In the genomic region with DNA sequence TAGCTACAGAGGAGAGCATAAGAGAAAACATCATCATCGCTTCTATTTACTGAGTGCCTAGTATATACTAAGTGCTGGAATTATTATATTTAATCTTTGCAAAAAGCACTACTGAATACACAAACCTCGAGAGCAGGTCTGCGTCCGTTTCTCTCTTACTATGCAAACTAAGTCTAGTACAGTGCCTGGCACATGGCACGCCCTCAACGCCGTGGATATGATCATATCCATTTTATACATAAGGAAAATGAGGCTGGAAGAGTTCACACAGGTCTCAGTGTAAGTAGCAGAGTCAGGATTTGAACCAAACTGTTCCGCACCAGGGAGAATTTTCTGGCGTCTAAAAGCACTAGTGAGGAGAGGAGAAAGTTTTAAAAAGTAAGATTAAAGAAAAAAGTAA, we compare ENCODE assay signal across 8 cellular contexts. TPM values are rescaled to one million over a fixed set of nuclear protein-coding genes. Genes with fewer than 3 reads are reported as not detected.
A peak's percentile ranks its signal among the peaks of the same experiment; 100 is the strongest.
DNase-seq lines count a peak whose midpoint lies in the region; ATAC-seq, FAIRE-seq and TF ChIP-seq lines count a peak whose summit lies in the region.

No MANE protein-coding gene starts in this region.

- H3K4me3 ChIP-seq in left lung (peak overlapping the region in 1 of 2 donors; percentile 84), thyroid gland (replicated peaks in 1 of 3) (no peak overlapping the region)

- intact Hi-C loops in left lung (cut with DNase I) = loop anchor here in 1 of 2 donors (10.0 kb wide), 1 partner anchor 50 kb away; no protein-coding TSS in a partner anchor
- intact Hi-C loops in thyroid gland (cut with DNase I) = loop anchor here (10.0 kb wide), 1 partner anchor 50 kb away; no protein-coding TSS in a partner anchor

- TF ChIP-seq POLR2A in thyroid gland (IDR thresholded peaks at IDR 0.05) = no peak

- H3K27me3 ChIP-seq in left lung (no peaks in the 10 kb centered on the region), thyroid gland (no peaks in the 10 kb centered on the region)

- peaks cover 31% of the 10 kb centered on the region for H3K27me3 Mint-ChIP-seq in activated naive CD4-positive, alpha-beta T cell treated with anti-CD3 and anti-CD28 coated beads, Interleukin-2, amount 10 ng/mL, durations not matched to agents 7 days and 5 days
- no peaks in the 10 kb centered on the region for H3K27me3 Mint-ChIP-seq in activated naive CD8-positive, alpha-beta T cell

- H3K36me3 Mint-ChIP-seq in activated naive CD4-positive, alpha-beta T cell treated with anti-CD3 and anti-CD28 coated beads, Interleukin-2, amount 10 ng/mL, durations not matched to agents 7 days and 5 days = peaks cover 12% of the 10 kb centered on the region
- peaks cover 3% of the 10 kb centered on the region for H3K36me3 Mint-ChIP-seq in activated naive CD8-positive, alpha-beta T cell

- H3K9me3 ChIP-seq in left lung (no peaks in the 10 kb centered on the region), thyroid gland (no peaks in the 10 kb centered on the region)

- H3K27ac ChIP-seq in left lung (peak overlapping the region; percentile 91 to 92), thyroid gland (peak overlapping the region in 2 of 3 donors; percentile 66 to 72)

- H3K4me1 Mint-ChIP-seq in activated naive CD4-positive, alpha-beta T cell treated with anti-CD3 and anti-CD28 coated beads, Interleukin-2, amount 10 ng/mL, durations not matched to agents 7 days and 5 days = peaks cover 63% of the 10 kb centered on the region
- H3K4me1 Mint-ChIP-seq in activated naive CD8-positive, alpha-beta T cell (ENCODE audit: low read depth) = peaks cover 31% of the 10 kb centered on the region

- H3K4me1 ChIP-seq in left lung = peaks cover 0 to 37% of the 10 kb centered on the region in 2 donors
- peaks cover 11 to 44% of the 10 kb centered on the region in 2 donors for H3K4me1 ChIP-seq in thyroid gland

- no peaks in the 10 kb centered on the region for H3K9me3 Mint-ChIP-seq in activated naive CD4-positive, alpha-beta T cell treated with anti-CD3 and anti-CD28 coated beads, Interleukin-2, amount 10 ng/mL, durations not matched to agents 7 days and 5 days
- no peaks in the 10 kb centered on the region for H3K9me3 Mint-ChIP-seq in activated naive CD8-positive, alpha-beta T cell (ENCODE audit: low read depth)

- DNase-seq in activated naive CD4-positive, alpha-beta T cell treated with anti-CD3 and anti-CD28 coated beads, Interleukin-2, amount 10 ng/mL, durations not matched to agents 7 days and 5 days = no peak
- no peak for DNase-seq in activated naive CD4-positive, alpha-beta T cell treated with Interleukin-2 at 50 U/mL for 16 hours
- no peak for DNase-seq in left lung
- DNase-seq in thyroid gland = peak in 1 of 2 donors; percentile 19
- DNase-seq in NCI-H526 (lab: John Stamatoyannopoulos, UW) = no peak
- DNase-seq in superior temporal gyrus (ENCODE audit: extremely low spot score) = no peak
- DNase-seq in HTR-8/SVneo (ENCODE audit: insufficient read length, low spot score) = no peak

- peak overlapping the region; percentile 90 for H3K27ac Mint-ChIP-seq in activated naive CD4-positive, alpha-beta T cell treated with anti-CD3 and anti-CD28 coated beads, Interleukin-2, amount 10 ng/mL, durations not matched to agents 7 days and 5 days
- H3K27ac Mint-ChIP-seq in activated naive CD8-positive, alpha-beta T cell = peak overlapping the region; percentile 89

- H3K36me3 ChIP-seq in left lung = no peaks in the 10 kb centered on the region
- peaks cover 0 to 12% of the 10 kb centered on the region in 2 donors for H3K36me3 ChIP-seq in thyroid gland

- WGBS in thyroid gland, 2 donors = 73 to 76% methylated on average over 9 of the region's 9 CpGs

- H3K4me3 Mint-ChIP-seq in activated naive CD4-positive, alpha-beta T cell treated with anti-CD3 and anti-CD28 coated beads, Interleukin-2, amount 10 ng/mL, durations not matched to agents 7 days and 5 days = peak overlapping the region; percentile 82
- H3K4me3 Mint-ChIP-seq in activated naive CD8-positive, alpha-beta T cell = peak overlapping the region; percentile 89

- CTCF ChIA-PET in activated naive CD4-positive, alpha-beta T cell treated with anti-CD3 and anti-CD28 coated beads, Interleukin-2, amount 10 ng/mL, durations not matched to agents 7 days and 5 days (lab: Charles Lee) = interaction anchor here (0.5 to 4.6 kb wide), 3 partner anchors 15 to 86 kb away, joined by 3 to 37 read pairs (median 12); no protein-coding TSS in a partner anchor

- ATAC-seq in left lung = no peak

- FAIRE-seq in HTR-8/SVneo (lab: Jason Lieb, UNC) = no peak

- TF ChIP-seq CTCF in left lung (IDR thresholded peaks at IDR 0.05) = no peak
- TF ChIP-seq CTCF in thyroid gland (IDR thresholded peaks at IDR 0.05) = no peak

RNA-seq across cellular contexts. Expression of a gene that starts 17.6 kb away (rescaled TPM):
- total RNA-seq in left lung (10 to 100 TPM; 16.5 to 16.7 TPM), thyroid gland (100 to 1,000 TPM in 1 of 4 donors, 10 to 100 TPM in 3; 51.2 to 136 (median 59.6) TPM)
